19 cellular contexts compared by ENCODE assay signal in the genomic region with DNA sequence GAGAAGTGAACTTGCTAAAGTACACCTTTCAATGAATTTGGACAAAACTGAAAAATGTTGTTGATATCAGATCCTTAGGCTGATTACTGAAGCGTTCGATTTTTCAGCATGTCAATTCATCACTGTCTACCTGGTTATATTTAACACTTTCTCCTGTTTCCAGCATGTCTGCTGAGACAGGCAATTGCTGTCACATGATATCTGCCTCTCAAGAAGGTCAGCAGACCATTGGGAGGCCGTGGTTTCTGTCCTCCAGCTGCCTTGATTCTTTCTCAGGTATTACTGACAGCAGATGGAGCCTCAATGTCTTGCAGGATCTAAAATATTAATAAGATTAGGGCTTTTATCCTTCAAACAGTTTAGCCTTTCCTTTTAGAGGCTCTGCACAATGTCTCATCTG.
"Had no signal": no experiment of that assay in that cellular context is flagged by ENCODE, and none has a peak within 500 bp of the region (broad histone marks: within the 10 kb centered on the region; RNA-seq: fewer than 3 reads in every experiment).

No MANE protein-coding gene starts in this region.

- H3K4me1 ChIP-seq: tibial nerve, vagina had no signal

- H3K36me3 ChIP-seq: tibial nerve, vagina had no signal

- H3K4me3 Mint-ChIP-seq: activated CD4-positive, alpha-beta T cell treated with anti-CD3 and anti-CD28 coated beads, Interleukin-2, amount 10 ng/mL, durations not matched to agents 7 days and 5 days; activated T-helper 1 cell treated with anti-CD3 and anti-CD28 coated beads, Interleukin-12 subunit alpha, Interleukin-12 subunit beta, Interleukin-2, Interleukin-4 antibody, amounts not matched to agents 30 ng/mL and 10 ng/mL and 1 ng/mL, durations not matched to agents 14 hours and 24 hours and 36 hours; dendritic cell treated with granulocyte-macrophage colony-stimulating factor and Interleukin-4, amounts not matched to agents 40 ng/mL and 50 ng/mL, for 4 days; natural killer cell; stimulated activated naive B cell treated with anti-CD40 and anti-IgM and Interleukin-4, amounts not matched to agents 10 μg/mL and 1 μg/mL and 100 μg/mL, for 72 hours had no signal

- H3K36me3 Mint-ChIP-seq: natural killer cell; stimulated activated naive B cell treated with anti-CD40 and anti-IgM and Interleukin-4, amounts not matched to agents 10 μg/mL and 1 μg/mL and 100 μg/mL, for 72 hours had no signal

- H3K27me3 ChIP-seq: vagina had no signal

- DNase-seq: activated CD4-positive, alpha-beta T cell treated with anti-CD3 and anti-CD28 coated beads, Interleukin-2, amount 10 ng/mL, durations not matched to agents 7 days and 5 days; activated CD4-positive, CD25-positive, alpha-beta regulatory T cell; activated CD8-positive, alpha-beta memory T cell treated with anti-CD3 and anti-CD28 coated beads for 24 hours; anterior cingulate cortex; effector memory CD4-positive, alpha-beta T cell; foreskin melanocyte; head of caudate nucleus; kidney glomerular epithelial cell; mesenchymal stem cell; natural killer cell; nucleus accumbens; posterior cingulate gyrus; stimulated activated naive B cell treated with anti-CD40 and anti-IgM and Interleukin-4, amounts not matched to agents 10 μg/mL and 1 μg/mL and 100 μg/mL, for 72 hours had no signal

- H3K4me3 ChIP-seq: tibial nerve, vagina had no signal

- FAIRE-seq: bronchial epithelial cell had no signal

- H3K27ac ChIP-seq: epithelial cell of prostate, tibial nerve, vagina had no signal

- H3K4me1 Mint-ChIP-seq: activated CD4-positive, alpha-beta T cell treated with anti-CD3 and anti-CD28 coated beads, Interleukin-2, amount 10 ng/mL, durations not matched to agents 7 days and 5 days; natural killer cell had no signal

- ATAC-seq: natural killer cell; stimulated activated naive B cell treated with anti-CD40 and anti-IgM and Interleukin-4, amounts not matched to agents 10 μg/mL and 1 μg/mL and 100 μg/mL, for 72 hours had no signal

- H3K27ac Mint-ChIP-seq: activated CD4-positive, alpha-beta T cell treated with anti-CD3 and anti-CD28 coated beads, Interleukin-2, amount 10 ng/mL, durations not matched to agents 7 days and 5 days; activated T-helper 1 cell treated with anti-CD3 and anti-CD28 coated beads, Interleukin-12 subunit alpha, Interleukin-12 subunit beta, Interleukin-2, Interleukin-4 antibody, amounts not matched to agents 30 ng/mL and 10 ng/mL and 1 ng/mL, durations not matched to agents 14 hours and 24 hours and 36 hours; dendritic cell treated with granulocyte-macrophage colony-stimulating factor and Interleukin-4, amounts not matched to agents 40 ng/mL and 50 ng/mL, for 4 days; natural killer cell; stimulated activated naive B cell treated with anti-CD40 and anti-IgM and Interleukin-4, amounts not matched to agents 10 μg/mL and 1 μg/mL and 100 μg/mL, for 72 hours had no signal

- H3K9me3 ChIP-seq: tibial nerve, vagina had no signal

- H3K9me3 Mint-ChIP-seq: activated CD4-positive, alpha-beta T cell treated with anti-CD3 and anti-CD28 coated beads, Interleukin-2, amount 10 ng/mL, durations not matched to agents 7 days and 5 days; activated T-helper 1 cell treated with anti-CD3 and anti-CD28 coated beads, Interleukin-12 subunit alpha, Interleukin-12 subunit beta, Interleukin-2, Interleukin-4 antibody, amounts not matched to agents 30 ng/mL and 10 ng/mL and 1 ng/mL, durations not matched to agents 14 hours and 24 hours and 36 hours; dendritic cell treated with granulocyte-macrophage colony-stimulating factor and Interleukin-4, amounts not matched to agents 40 ng/mL and 50 ng/mL, for 4 days; natural killer cell had no signal
